ENCODE assay signal across 17 cellular contexts in genomic region chr3:149000207-149000745, GRCh38. TPM values are rescaled to one million over a fixed set of nuclear protein-coding genes. Genes with fewer than 3 reads are reported as not detected.
DNase-seq lines count a peak whose midpoint lies in the region; ATAC-seq and TF ChIP-seq lines count a peak whose summit lies in the region.
"Had no signal": no experiment of that assay in that cellular context is flagged by ENCODE, and none has a peak within 500 bp of the region (broad histone marks: within the 10 kb centered on the region; RNA-seq: fewer than 3 reads in every experiment).

No MANE protein-coding gene starts in this region.

- H4K20me1 ChIP-seq in fibroblast of lung (ENCODE audit: control insufficient read depth, extremely low read depth, insufficient read depth, low read length): no peaks in the 10 kb centered on the region

- DNase-seq in right atrium auricular region (ENCODE audit: low spot score): no peak
- no peak for DNase-seq in cardiac septum (ENCODE audit: low spot score)
- peak; percentile 70 for DNase-seq in SKM-1 treated with dmso at 0.1 percent for 144 hours (lab: John Stamatoyannopoulos, UW; ENCODE audit: unreplicated experiment)
- peak; percentile 40 to 50 for DNase-seq in fibroblast of lung (ENCODE audit: low read depth in 2 of 2)
- DNase-seq in upper lobe of right lung: no peak
- DNase-seq in cerebellum (ENCODE audit: low spot score): no peak
- DNase-seq in tibial artery: no peak
- DNase-seq: H9; hippocampal formation; MG63; NCI-H2107; NCI-H526 treated with DMSO at 0.1 percent for 48 hours; stimulated activated CD4-positive, alpha-beta T cell treated with anti-CD3 and anti-CD28 coated beads, Interleukin-4, amount 100 ng/mL, for 24 hours; stimulated activated CD8-positive, alpha-beta memory T cell treated with anti-CD3 and anti-CD28 coated beads, Interleukin-4, amount 100 ng/mL, for 48 hours; testis; WERI-Rb-1 had no signal

- intact Hi-C loops in cardiac septum (cut with DNase I): no loop called here
- intact Hi-C loops in upper lobe of right lung (cut with DNase I): no loop called here
- intact Hi-C loops in tibial artery (cut with DNase I; ENCODE audit: low total_unique reads): no loop called here

- no peak overlapping the region for H3K4me3 ChIP-seq in right atrium auricular region
- H3K4me3 ChIP-seq in fibroblast of lung (replicated peaks in 1 of 4; ENCODE audit: control extremely low read depth in 1 of 4, insufficient read depth in 1 of 4, low read depth in 3 of 4, low read length in 4 of 4): no peak overlapping the region
- no peak overlapping the region for H3K4me3 ChIP-seq in upper lobe of right lung
- no peak overlapping the region for H3K4me3 ChIP-seq in tibial artery
- H3K4me3 ChIP-seq: MG63, testis had no signal

- ATAC-seq in upper lobe of right lung (peak; percentile 60), GM21367 (IDR thresholded peaks at IDR 0.05; ENCODE audit: unreplicated experiment) (no peak)

- H3K9me3 ChIP-seq in right atrium auricular region: no peaks in the 10 kb centered on the region
- no peaks in the 10 kb centered on the region for H3K9me3 ChIP-seq in fibroblast of lung (ENCODE audit: control insufficient read depth, insufficient read depth, low read depth, low read length)
- no peaks in the 10 kb centered on the region for H3K9me3 ChIP-seq in upper lobe of right lung
- no peaks in the 10 kb centered on the region for H3K9me3 ChIP-seq in tibial artery
- H3K9me3 ChIP-seq: MG63, testis had no signal

- H3K27me3 ChIP-seq in right atrium auricular region: no peaks in the 10 kb centered on the region
- no peaks in the 10 kb centered on the region for H3K27me3 ChIP-seq in fibroblast of lung (ENCODE audit: control insufficient read depth, insufficient read depth, low read length)
- no peaks in the 10 kb centered on the region for H3K27me3 ChIP-seq in upper lobe of right lung
- H3K27me3 ChIP-seq in tibial artery: no peaks in the 10 kb centered on the region
- H3K27me3 ChIP-seq: MG63, testis had no signal

- no peak overlapping the region for H3K9ac ChIP-seq in fibroblast of lung (ENCODE audit: insufficient read depth, low read length)

- no peaks in the 10 kb centered on the region for H3K79me2 ChIP-seq in fibroblast of lung (ENCODE audit: control insufficient read depth, insufficient read depth, low read length)

- H3K27ac ChIP-seq in right atrium auricular region (peak overlapping the region; percentile 36 to 68), fibroblast of lung (ENCODE audit: insufficient read depth, low read length) (peak overlapping the region; percentile 21), upper lobe of right lung (no peak overlapping the region), tibial artery (no peak overlapping the region)
- H3K27ac ChIP-seq: WERI-Rb-1 had no signal

- peaks cover 19% of the 10 kb centered on the region for H3K36me3 ChIP-seq in right atrium auricular region
- peaks cover 10% of the 10 kb centered on the region for H3K36me3 ChIP-seq in fibroblast of lung (ENCODE audit: control insufficient read depth, insufficient read depth, low read length)
- peaks cover 56% of the 10 kb centered on the region for H3K36me3 ChIP-seq in upper lobe of right lung
- peaks cover 20 to 50% (median 39%) of the 10 kb centered on the region in 3 donors for H3K36me3 ChIP-seq in tibial artery

- TF ChIP-seq CTCF in right atrium auricular region (IDR thresholded peaks at IDR 0.05): no peak
- TF ChIP-seq CTCF in fibroblast of lung (conservative IDR thresholded peaks at IDR 0.05 in 1 of 2, IDR thresholded peaks at IDR 0.05 in 1 of 2; ENCODE audit: low read depth in 1 of 2, low read length in 2 of 2): no peak
- no peak for TF ChIP-seq CTCF in upper lobe of right lung (IDR thresholded peaks at IDR 0.05)
- TF ChIP-seq CTCF in tibial artery (IDR thresholded peaks at IDR 0.05): no peak

- peaks cover 0 to 24% of the 10 kb centered on the region in 2 donors for H3K4me1 ChIP-seq in right atrium auricular region
- H3K4me1 ChIP-seq in fibroblast of lung (ENCODE audit: control insufficient read depth, extremely low read depth, insufficient read depth, low read length): peaks cover 18% of the 10 kb centered on the region
- peaks cover 19% of the 10 kb centered on the region for H3K4me1 ChIP-seq in upper lobe of right lung
- peaks cover 0 to 52% (median 13%) of the 10 kb centered on the region in 4 donors for H3K4me1 ChIP-seq in tibial artery

- H2AFZ ChIP-seq in fibroblast of lung (ENCODE audit: low read length): no peak overlapping the region

- no peak overlapping the region for H3K4me2 ChIP-seq in fibroblast of lung (ENCODE audit: extremely low read depth, insufficient read depth, low read length)

RNA-seq across cellular contexts. Expression of gene GYG1, which starts 8.9 kb away (rescaled TPM):
- total RNA-seq in right atrium auricular region: 10 to 100 TPM; 67.9 to 70.7 TPM
- total RNA-seq in cardiac septum: 123 TPM
- total RNA-seq in fibroblast of lung: 43.1 and 71.5 TPM in 2 replicates
- polyA plus RNA-seq in fibroblast of lung: 88.5 and 224 TPM in 2 replicates
- polyA plus RNA-seq in fibroblast of lung (2012): 113 and 232 TPM in 2 replicates
- 36.2 and 86.0 TPM in 2 replicates for polyA minus RNA-seq in fibroblast of lung (ENCODE audit: low replicate concordance)
- 45.6 TPM for total RNA-seq in upper lobe of right lung
- 27.4 TPM for total RNA-seq in cerebellum

Comparison
In these comparisons a context has a peak if more than half of its experiments do, and no peak if none do; other contexts are left out.
1. DNase-seq: peak in SKM-1 treated with dmso at 0.1 percent for 144 hours (single experiment) and fibroblast of lung (2 of 2); none in right atrium auricular region (single experiment), cardiac septum (single experiment), upper lobe of right lung (single experiment), cerebellum (single experiment) and tibial artery (0 of 2).
2. H3K27ac ChIP-seq: peak in right atrium auricular region (2 of 2) and fibroblast of lung (single experiment); none in upper lobe of right lung (single experiment) and tibial artery (0 of 2).